In the genomic region with DNA sequence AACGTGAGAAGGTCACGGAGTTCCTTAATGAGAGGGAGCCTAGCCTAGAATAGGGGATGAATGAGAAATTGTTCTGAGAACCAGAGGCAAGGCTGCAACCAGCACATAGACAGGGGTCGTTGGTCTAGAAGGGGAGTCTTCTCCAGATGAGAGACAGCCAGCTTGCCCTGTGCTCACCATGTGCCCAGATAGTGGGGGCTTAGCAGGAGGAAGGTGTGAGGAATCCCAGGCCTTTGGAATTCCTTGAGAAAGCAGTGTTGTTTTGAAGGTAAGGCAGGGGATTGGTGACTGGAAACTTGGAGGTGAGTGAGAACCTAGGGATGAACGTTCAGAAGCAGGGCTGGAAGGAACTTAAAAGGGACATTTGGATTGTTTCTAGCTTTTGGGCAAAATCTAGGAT, we compare ENCODE assay signal across 8 cellular contexts. TPM values are rescaled to one million over a fixed set of nuclear protein-coding genes. Genes with fewer than 3 reads are reported as not detected.
DNase-seq lines count a peak whose midpoint lies in the region; ATAC-seq and TF ChIP-seq lines count a peak whose summit lies in the region.

No MANE protein-coding gene starts in this region.

- H3K27me3 ChIP-seq in heart right ventricle: no peaks in the 10 kb centered on the region
- H3K27me3 ChIP-seq in lung (ENCODE audit: control insufficient read depth, insufficient read depth): no peaks in the 10 kb centered on the region
- no peaks in the 10 kb centered on the region for H3K27me3 ChIP-seq in upper lobe of right lung
- H3K27me3 ChIP-seq in brain microvascular endothelial cell (replicated peaks): no peaks in the 10 kb centered on the region

- H3K27ac ChIP-seq in heart right ventricle: peak overlapping the region in 8 of 10 donors; percentile 54 to 89 (median 78)
- H3K27ac ChIP-seq in angular gyrus (ENCODE audit: low read depth, low read length): peak overlapping the region; percentile 66
- H3K27ac ChIP-seq in lung (ENCODE audit: low read depth in 1 of 2, low read length in 1 of 2): peak overlapping the region; percentile 46 to 80
- H3K27ac ChIP-seq in upper lobe of right lung: peak overlapping the region; percentile 79
- no peak overlapping the region for H3K27ac ChIP-seq in brain microvascular endothelial cell

- peaks cover 0 to 15% (median 0%) of the 10 kb centered on the region in 9 donors for H3K36me3 ChIP-seq in heart right ventricle
- peaks cover 0 to 2% of the 10 kb centered on the region in 2 donors for H3K36me3 ChIP-seq in lung (ENCODE audit: control insufficient read depth in 2 of 2, insufficient read depth in 2 of 2, low read length in 2 of 2)
- H3K36me3 ChIP-seq in upper lobe of right lung: peaks cover 5% of the 10 kb centered on the region
- no peaks in the 10 kb centered on the region for H3K36me3 ChIP-seq in brain microvascular endothelial cell (replicated peaks)

- 16 to 18% methylated on average over 4 of the region's 4 CpGs for WGBS in heart right ventricle, 2 donors
- WGBS in lung, 2 donors: 15 to 31% methylated on average over 4 of the region's 4 CpGs

- no peak for ATAC-seq in heart right ventricle
- no peak for ATAC-seq in lung (ENCODE audit: insufficient read depth, low FRiP score)
- no peak for ATAC-seq in upper lobe of right lung

- peak overlapping the region in 3 of 10 donors; percentile 28 to 53 (median 45) for H3K4me3 ChIP-seq in heart right ventricle
- H3K4me3 ChIP-seq in lung: no peak overlapping the region
- H3K4me3 ChIP-seq in upper lobe of right lung: peak overlapping the region; percentile 45
- H3K4me3 ChIP-seq in brain microvascular endothelial cell (ENCODE audit: low read depth, low read length): no peak overlapping the region

- intact Hi-C loops in heart right ventricle (cut with DNase I): no loop called here
- intact Hi-C loops in cardiac septum (cut with DNase I): no loop called here
- intact Hi-C loops in upper lobe of right lung (cut with DNase I): no loop called here

- DNase-seq in heart right ventricle (no peak), cardiac septum (ENCODE audit: low spot score) (no peak), lung (ENCODE audit: low spot score) (no peak), upper lobe of right lung (no peak), brain microvascular endothelial cell (no peak), middle frontal gyrus (ENCODE audit: extremely low spot score, low spot score) (no peak)
- DNase-seq in activated CD4-positive, alpha-beta T cell treated with anti-CD3 and anti-CD28 coated beads for 4 hours: no peak

- no peaks in the 10 kb centered on the region for H3K9me3 ChIP-seq in heart right ventricle
- no peaks in the 10 kb centered on the region for H3K9me3 ChIP-seq in lung (ENCODE audit: control insufficient read depth in 2 of 2, insufficient read depth in 1 of 2, low read length in 1 of 2)
- H3K9me3 ChIP-seq in upper lobe of right lung: no peaks in the 10 kb centered on the region

- H3K4me1 ChIP-seq in heart right ventricle: peaks cover 22 to 78% (median 52%) of the 10 kb centered on the region in 9 donors
- H3K4me1 ChIP-seq in lung (ENCODE audit: control insufficient read depth in 2 of 2, insufficient read depth in 2 of 2, low read length in 2 of 2): peaks cover 10 to 41% of the 10 kb centered on the region in 2 donors
- peaks cover 44% of the 10 kb centered on the region for H3K4me1 ChIP-seq in upper lobe of right lung

- in situ Hi-C loops in brain microvascular endothelial cell (cut with HindIII; ENCODE audit: low pct_ligation_motif_present, low sequenced_read_pairs): no loop called here

- TF ChIP-seq CTCF in heart right ventricle (IDR thresholded peaks at IDR 0.05) (no peak), lung (IDR thresholded peaks at IDR 0.05; ENCODE audit: control extremely low read depth, extremely low read depth) (no peak), upper lobe of right lung (IDR thresholded peaks at IDR 0.05) (no peak), brain microvascular endothelial cell (IDR thresholded peaks at IDR 0.05; ENCODE audit: low read depth, low read length, missing control alignments) (no peak)

RNA-seq across cellular contexts. Expression of gene RCOR2, which starts 29.4 kb away (rescaled TPM):
- total RNA-seq in heart right ventricle (1 to 10 TPM; 1.1 to 8.4 (median 5.0) TPM), cardiac septum (4.8 TPM), lung (1 to 10 TPM; 1.4 to 1.6 TPM), upper lobe of right lung (0.69 TPM)
- polyA plus RNA-seq in heart right ventricle (1 to 10 TPM; 4.4 to 5.4 TPM), lung (under 1 TPM; 0.16 to 0.37 TPM)

RNA-seq across cellular contexts. Expression of gene MARK2, which starts 48.7 kb away (rescaled TPM):
- total RNA-seq in heart right ventricle: 10 to 100 TPM; 33.8 to 42.7 (median 39.0) TPM
- 10 to 100 TPM; 12.6 to 18.9 TPM for polyA plus RNA-seq in heart right ventricle
- total RNA-seq in cardiac septum: 32.4 TPM
- 10 to 100 TPM; 35.3 to 42.9 TPM for total RNA-seq in lung
- 10 to 100 TPM; 15.5 to 29.2 TPM for polyA plus RNA-seq in lung
- total RNA-seq in upper lobe of right lung: 40.7 TPM

RNA-seq across cellular contexts. Expression of gene NAA40, which starts 51.2 kb away (rescaled TPM):
- total RNA-seq in heart right ventricle (10 to 100 TPM; 13.0 to 26.4 (median 19.7) TPM), cardiac septum (19.2 TPM), lung (10 to 100 TPM; 18.1 to 20.5 TPM), upper lobe of right lung (15.7 TPM)
- polyA plus RNA-seq in heart right ventricle (10 to 100 TPM; 13.9 to 38.8 TPM), lung (1 to 10 TPM; 9.2 to 9.6 TPM)
